In genomic region chr2:99653433-99653832, GRCh38 we compare ENCODE assay signal across 1 cellular context.
TF ChIP-seq lines count a peak whose summit lies in the region.

No MANE protein-coding gene starts in this region.

TF ChIP-seq in A549, 52 proteins besides CTCF, POLR2A, EP300 and RAD21 (continued from another document):
- TF ChIP-seq, protein P1, sequence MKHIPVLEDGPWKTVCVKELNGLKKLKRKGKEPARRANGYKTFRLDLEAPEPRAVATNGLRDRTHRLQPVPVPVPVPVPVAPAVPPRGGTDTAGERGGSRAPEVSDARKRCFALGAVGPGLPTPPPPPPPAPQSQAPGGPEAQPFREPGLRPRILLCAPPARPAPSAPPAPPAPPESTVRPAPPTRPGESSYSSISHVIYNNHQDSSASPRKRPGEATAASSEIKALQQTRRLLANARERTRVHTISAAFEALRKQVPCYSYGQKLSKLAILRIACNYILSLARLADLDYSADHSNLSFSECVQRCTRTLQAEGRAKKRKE (CRISPR knock-in tag; IDR thresholded peaks at IDR 0.05; ENCODE audit: low read depth), result no peak
- TF ChIP-seq EHF (CRISPR knock-in tag; IDR thresholded peaks at IDR 0.05) (no peak), MAFK (IDR thresholded peaks at IDR 0.05; ENCODE audit: partially characterized antibody) (no peak), SMC3 (IDR thresholded peaks at IDR 0.05) (no peak), CBX8 (IDR thresholded peaks at IDR 0.05) (no peak), MAZ (IDR thresholded peaks at IDR 0.05; ENCODE audit: borderline replicate concordance, low read depth, low read length) (no peak), EHMT2 (IDR thresholded peaks at IDR 0.05; ENCODE audit: low read depth) (no peak), BHLHE40 (IDR thresholded peaks at IDR 0.05; ENCODE audit: low read depth, low read length) (no peak), NPAS2 (CRISPR knock-in tag; IDR thresholded peaks at IDR 0.05; ENCODE audit: borderline replicate concordance) (no peak), HOXB13 (CRISPR knock-in tag; IDR thresholded peaks at IDR 0.05; ENCODE audit: low read depth) (no peak), E2F6 (IDR thresholded peaks at IDR 0.05; ENCODE audit: borderline replicate concordance, low read depth) (no peak)
- TF ChIP-seq, protein P2, sequence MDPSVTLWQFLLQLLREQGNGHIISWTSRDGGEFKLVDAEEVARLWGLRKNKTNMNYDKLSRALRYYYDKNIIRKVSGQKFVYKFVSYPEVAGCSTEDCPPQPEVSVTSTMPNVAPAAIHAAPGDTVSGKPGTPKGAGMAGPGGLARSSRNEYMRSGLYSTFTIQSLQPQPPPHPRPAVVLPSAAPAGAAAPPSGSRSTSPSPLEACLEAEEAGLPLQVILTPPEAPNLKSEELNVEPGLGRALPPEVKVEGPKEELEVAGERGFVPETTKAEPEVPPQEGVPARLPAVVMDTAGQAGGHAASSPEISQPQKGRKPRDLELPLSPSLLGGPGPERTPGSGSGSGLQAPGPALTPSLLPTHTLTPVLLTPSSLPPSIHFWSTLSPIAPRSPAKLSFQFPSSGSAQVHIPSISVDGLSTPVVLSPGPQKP (IDR thresholded peaks at IDR 0.05; ENCODE audit: low read depth, low read length), result no peak
- TF ChIP-seq, protein P3, sequence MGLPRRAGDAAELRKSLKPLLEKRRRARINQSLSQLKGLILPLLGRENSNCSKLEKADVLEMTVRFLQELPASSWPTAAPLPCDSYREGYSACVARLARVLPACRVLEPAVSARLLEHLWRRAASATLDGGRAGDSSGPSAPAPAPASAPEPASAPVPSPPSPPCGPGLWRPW (IDR thresholded peaks at IDR 0.05), result no peak
TF ChIP-seq in A549: peak in this region for 0.
